In the genomic region with DNA sequence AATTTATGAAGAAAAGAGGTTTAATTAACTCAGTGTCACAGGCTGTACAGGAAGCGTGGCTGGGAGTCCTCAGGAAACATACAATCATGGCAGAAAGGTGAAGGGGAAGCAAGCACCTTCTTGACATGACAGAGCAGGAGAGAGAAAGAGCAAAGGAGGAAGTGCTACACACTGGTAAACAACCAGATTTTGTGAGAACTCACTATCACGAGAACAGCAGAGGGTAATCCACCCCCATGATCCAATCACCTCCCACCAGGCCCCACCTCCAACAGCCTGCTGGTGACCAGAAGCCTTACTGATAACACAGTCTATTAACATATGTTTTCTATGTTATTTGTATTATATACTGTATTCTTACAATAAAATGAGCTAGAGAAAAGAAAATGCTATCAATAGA, we compare ENCODE assay signal across 24 cellular contexts.
"Had no signal": no experiment of that assay in that cellular context is flagged by ENCODE, and none has a peak within 500 bp of the region (broad histone marks: within the 10 kb centered on the region; RNA-seq: fewer than 3 reads in every experiment).

No MANE protein-coding gene starts in this region.

- DNase-seq: Kasumi-1; MM.1S; NCI-H1092 treated with DMSO at 0.1 percent for 48 hours; NCI-H1436; NCI-H187; NCI-H2029; NCI-H2081 treated with DMSO at 0.1 percent for 48 hours; NCI-H2171; NCI-H226; NCI-H446; NCI-H510A; NCI-H524 treated with DMSO at 0.1 percent for 48 hours; NCI-H69; NCI-H774; NK-92 treated with Interleukin-12 subunit alpha and Interleukin-12 subunit beta, amount 100 ng/mL, for 24 hours; PC-3; SHP77; SK-N-SH; SW 1271; T-cell had no signal

- H3K9me3 ChIP-seq: SK-N-SH had no signal

- ATAC-seq: Panc1, PC-3, T-cell had no signal

- H3K27ac ChIP-seq: HL-60, KMS-11, RWPE1 had no signal

- H3K4me2 ChIP-seq: KMS-11, SK-N-SH had no signal

- H3K9ac ChIP-seq: KMS-11, SK-N-SH had no signal
